In genomic region chr16:1871974-1872635, GRCh38 we compare ENCODE assay signal across 9 cellular contexts.
A peak's percentile ranks its signal among the peaks of the same experiment; 100 is the strongest.
DNase-seq lines count a peak whose midpoint lies in the region; ATAC-seq lines count a peak whose summit lies in the region.
"Had no signal": no experiment of that assay in that cellular context is flagged by ENCODE, and none has a peak within 500 bp of the region (broad histone marks: within the 10 kb centered on the region; RNA-seq: fewer than 3 reads in every experiment).

MEIOB (minus strand) TSS chr16:1872164; CDS start chr16:1868175, 3,989 bp downstream.

- ATAC-seq in GM21825 (IDR thresholded peaks at IDR 0.05; ENCODE audit: unreplicated experiment) (no peak), HG03442 (IDR thresholded peaks at IDR 0.05; ENCODE audit: unreplicated experiment) (no peak)

- no peaks in the 10 kb centered on the region for H3K36me3 ChIP-seq in iPS DF 6.9 (ENCODE audit: control insufficient read depth, insufficient read depth, low read length)

- WGBS in iPS DF 6.9 (ENCODE audit: insufficient coverage, insufficient read length): no CpG with 5 or more reads among the region's 68 CpGs

- no peaks in the 10 kb centered on the region for H3K9me3 ChIP-seq in iPS DF 6.9 (ENCODE audit: control insufficient read depth, insufficient read depth, low read length)

- peaks cover 2% of the 10 kb centered on the region; the same call in 1 of the 2 replicates for H3K4me1 ChIP-seq in iPS DF 6.9 (ENCODE audit: control insufficient read depth, insufficient read depth, low read length)

- no peaks in the 10 kb centered on the region; the same call in 1 of the 2 replicates for H3K27me3 ChIP-seq in iPS DF 6.9 (ENCODE audit: control insufficient read depth, insufficient read depth, low read length)

- peak within 1 kb of the TSS; percentile 29; the same call in 1 of the 2 replicates for H3K4me3 ChIP-seq in iPS DF 6.9 (ENCODE audit: low read length)

- no peak within 1 kb of the TSS for H3K27ac ChIP-seq in iPS DF 6.9 (ENCODE audit: low read length)

- peak in 5 of 6 experiments; percentile 15 to 36 (median 24) for DNase-seq in stimulated activated naive CD4-positive, alpha-beta T cell (lab: John Stamatoyannopoulos, UW)
- DNase-seq in stimulated activated naive CD4-positive, alpha-beta T cell treated with Interleukin-2 at 50 U/mL for 16 hours (lab: John Stamatoyannopoulos, UW): no peak
- peak; percentile 5 for DNase-seq in activated T-helper 1 cell treated with Interleukin-2 at 50 U/mL for 16 hours (ENCODE audit: low read depth)
- peak; percentile 18 for DNase-seq in iPS DF 6.9 (ENCODE audit: low read depth, low spot score)
- peak; percentile 11 for DNase-seq in stimulated activated CD4-positive, alpha-beta T cell treated with anti-CD3 and anti-CD28 coated beads, Interleukin-2, amount 100 ng/mL, for 4 hours (ENCODE audit: low read depth)
- no peak for DNase-seq in NCI-H226
- DNase-seq: DND-41 had no signal

Comparison
In these comparisons a context has a peak if more than half of its experiments do, and no peak if none do; other contexts are left out.
1. DNase-seq: peak in stimulated activated naive CD4-positive, alpha-beta T cell (5 of 6), activated T-helper 1 cell treated with Interleukin-2 at 50 U/mL for 16 hours (single experiment), iPS DF 6.9 (single experiment) and stimulated activated CD4-positive, alpha-beta T cell treated with anti-CD3 and anti-CD28 coated beads, Interleukin-2, amount 100 ng/mL, for 4 hours (single experiment); none in stimulated activated naive CD4-positive, alpha-beta T cell treated with Interleukin-2 at 50 U/mL for 16 hours (single experiment) and NCI-H226 (single experiment).